ENCODE assay signal across 9 cellular contexts in genomic region chr14:73825551-73826188, GRCh38. TPM values are rescaled to one million over a fixed set of nuclear protein-coding genes. Genes with fewer than 3 reads are reported as not detected.
DNase-seq lines count a peak whose midpoint lies in the region; ATAC-seq, FAIRE-seq and TF ChIP-seq lines count a peak whose summit lies in the region.
"Had no signal": no experiment of that assay in that cellular context is flagged by ENCODE, and none has a peak within 500 bp of the region (broad histone marks: within the 10 kb centered on the region; RNA-seq: fewer than 3 reads in every experiment).

No MANE protein-coding gene starts in this region.

- no peak overlapping the region for H3K4me3 Mint-ChIP-seq in activated T-cell treated with anti-CD3 and anti-CD28 coated beads, Interleukin-2, amount 50 U/mL, for 72 hours
- H3K4me3 Mint-ChIP-seq in neural crest cell, result no peak overlapping the region
- no peak overlapping the region for H3K4me3 Mint-ChIP-seq in stimulated activated naive CD8-positive, alpha-beta T cell treated with anti-CD3 and anti-CD28 coated beads, Interleukin-15, amount 100 ng/mL, for 72 hours

- no peak overlapping the region for H3K27ac Mint-ChIP-seq in activated T-cell treated with anti-CD3 and anti-CD28 coated beads, Interleukin-2, amount 50 U/mL, for 72 hours
- no peak overlapping the region for H3K27ac Mint-ChIP-seq in neural crest cell (ENCODE audit: unreplicated experiment)
- no peak overlapping the region for H3K27ac Mint-ChIP-seq in stimulated activated naive CD8-positive, alpha-beta T cell treated with anti-CD3 and anti-CD28 coated beads, Interleukin-15, amount 100 ng/mL, for 72 hours

- FAIRE-seq in RCC 7860 (lab: Jason Lieb, UNC), result no peak

- peaks cover 24% of the 10 kb centered on the region for H3K4me1 Mint-ChIP-seq in activated T-cell treated with anti-CD3 and anti-CD28 coated beads, Interleukin-2, amount 50 U/mL, for 72 hours (ENCODE audit: low read depth)
- H3K4me1 Mint-ChIP-seq in neural crest cell, result peaks cover 12% of the 10 kb centered on the region
- peaks cover 19% of the 10 kb centered on the region for H3K4me1 Mint-ChIP-seq in stimulated activated naive CD8-positive, alpha-beta T cell treated with anti-CD3 and anti-CD28 coated beads, Interleukin-15, amount 100 ng/mL, for 72 hours

- H3K36me3 Mint-ChIP-seq in activated T-cell treated with anti-CD3 and anti-CD28 coated beads, Interleukin-2, amount 50 U/mL, for 72 hours (ENCODE audit: insufficient read depth in 2 of 2), result no peaks in the 10 kb centered on the region
- no peaks in the 10 kb centered on the region for H3K36me3 Mint-ChIP-seq in neural crest cell (ENCODE audit: low read depth)

- ATAC-seq in activated T-cell treated with anti-CD3 and anti-CD28 coated beads, Interleukin-2, amount 50 U/mL, for 72 hours (replicated peaks in 1 of 2), result peak; percentile 57 to 59
- ATAC-seq in stimulated activated naive CD8-positive, alpha-beta T cell treated with anti-CD3 and anti-CD28 coated beads, Interleukin-15, amount 100 ng/mL, for 72 hours, result peak; percentile 87

- DNase-seq in NK-92 treated with Interleukin-12 subunit alpha and Interleukin-12 subunit beta, amount 100 ng/mL, for 24 hours (lab: John Stamatoyannopoulos, UW), result peak; percentile 67
- DNase-seq in NK-92 (lab: John Stamatoyannopoulos, UW; ENCODE audit: unreplicated experiment) (no peak), LNCaP clone FGC (ENCODE audit: low read depth) (peak; percentile 59), RCC 7860 (ENCODE audit: low spot score) (peak; percentile 65), fibroblast of pulmonary artery (ENCODE audit: low read depth) (peak; percentile 89), neural crest cell (ENCODE audit: low read depth, low spot score) (peak; percentile 62)
- DNase-seq in activated T-cell treated with anti-CD3 and anti-CD28 coated beads, Interleukin-2, amount 50 U/mL, for 72 hours, result peak; percentile 79 to 83
- DNase-seq in stimulated activated naive CD8-positive, alpha-beta T cell treated with anti-CD3 and anti-CD28 coated beads, Interleukin-15, amount 100 ng/mL, for 72 hours, result peak; percentile 74 to 84

- H3K4me3 ChIP-seq in LNCaP clone FGC (ENCODE audit: low read depth, low read length) (no peak overlapping the region), fibroblast of pulmonary artery (replicated peaks; ENCODE audit: low read depth, low read length) (no peak overlapping the region)
- H3K4me3 ChIP-seq: BLaER1 had no signal

- H3K9me3 Mint-ChIP-seq in activated T-cell treated with anti-CD3 and anti-CD28 coated beads, Interleukin-2, amount 50 U/mL, for 72 hours, result no peaks in the 10 kb centered on the region
- no peaks in the 10 kb centered on the region for H3K9me3 Mint-ChIP-seq in neural crest cell
- H3K9me3 Mint-ChIP-seq in stimulated activated naive CD8-positive, alpha-beta T cell treated with anti-CD3 and anti-CD28 coated beads, Interleukin-15, amount 100 ng/mL, for 72 hours, result no peaks in the 10 kb centered on the region

- H3K27me3 Mint-ChIP-seq in activated T-cell treated with anti-CD3 and anti-CD28 coated beads, Interleukin-2, amount 50 U/mL, for 72 hours (ENCODE audit: low read depth), result no peaks in the 10 kb centered on the region
- H3K27me3 Mint-ChIP-seq in neural crest cell (ENCODE audit: low read depth), result no peaks in the 10 kb centered on the region
- H3K27me3 Mint-ChIP-seq in stimulated activated naive CD8-positive, alpha-beta T cell treated with anti-CD3 and anti-CD28 coated beads, Interleukin-15, amount 100 ng/mL, for 72 hours, result no peaks in the 10 kb centered on the region

- TF ChIP-seq CTCF in LNCaP clone FGC (IDR thresholded peaks at IDR 0.05; ENCODE audit: control insufficient read depth, extremely low read depth, insufficient read depth), result peak; percentile 88
- TF ChIP-seq CTCF in fibroblast of pulmonary artery (IDR thresholded peaks at IDR 0.05; ENCODE audit: low read length, missing control alignments), result peak; percentile 95
- TF ChIP-seq CTCF in neural crest cell (conservative IDR thresholded peaks at IDR 0.05), result peak; percentile 87

RNA-seq across cellular contexts. Expression of gene PTGR2, which starts 26.0 kb away (rescaled TPM):
- 1 to 10 TPM; 4.3 to 6.4 TPM for total RNA-seq in activated T-cell treated with anti-CD3 and anti-CD28 coated beads, Interleukin-2, amount 50 U/mL, for 72 hours
- 6.0 and 6.2 TPM in 2 replicates for total RNA-seq in neural crest cell
